Comparison of ENCODE assay signal across 9 cellular contexts in the genomic region with DNA sequence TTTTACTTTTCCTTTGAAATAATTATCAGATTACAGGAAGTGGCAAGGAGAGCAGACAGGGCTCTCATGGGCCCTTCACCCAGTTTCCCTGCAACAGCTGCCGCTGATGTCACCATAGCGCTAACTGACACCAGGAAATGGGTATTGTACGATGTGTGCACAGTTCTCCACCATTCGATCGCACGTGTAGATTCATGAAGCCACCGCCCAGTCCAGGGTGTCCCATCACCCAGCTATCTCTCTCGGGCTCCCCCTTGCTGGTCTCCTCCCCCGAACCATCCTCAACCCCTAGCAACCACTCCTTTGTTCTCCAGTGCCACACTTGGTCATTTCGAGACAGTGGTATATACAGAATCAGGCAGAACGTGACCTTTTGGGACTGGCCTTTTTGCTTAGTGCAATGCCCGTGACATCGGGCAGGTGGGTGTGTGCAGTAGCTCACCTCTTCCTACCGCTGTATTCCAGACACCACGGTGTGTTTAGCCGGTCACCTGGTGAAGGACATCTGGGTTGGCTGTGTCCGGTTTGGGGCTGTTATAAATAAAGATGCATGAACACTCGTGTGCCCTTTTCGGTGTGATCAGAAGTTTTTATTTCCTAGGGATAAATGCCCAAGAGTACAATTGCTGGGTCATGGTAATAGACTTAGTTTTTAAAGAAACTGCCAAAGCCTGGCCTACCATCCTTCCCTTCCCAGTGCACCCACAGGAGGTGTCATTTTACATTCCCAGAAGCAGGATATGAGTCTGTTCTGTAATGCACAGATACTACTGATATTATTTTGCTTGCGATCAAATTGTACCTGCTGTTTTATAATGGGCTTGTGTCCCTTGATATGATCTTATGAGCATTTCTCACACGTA.
DNase-seq lines count a peak whose midpoint lies in the region; ATAC-seq, FAIRE-seq and TF ChIP-seq lines count a peak whose summit lies in the region.
"Had no signal": no experiment of that assay in that cellular context is flagged by ENCODE, and none has a peak within 500 bp of the region (broad histone marks: within the 10 kb centered on the region; RNA-seq: fewer than 3 reads in every experiment).

No MANE protein-coding gene starts in this region.

- RAD21 ChIA-PET in GM12878 (lab: Charles Lee; ENCODE audit: unreplicated experiment): interaction anchor here (1.0 kb wide), 1 partner anchor 12 kb away, joined by 3 read pairs; no protein-coding TSS in a partner anchor

- H3K4me1 ChIP-seq in GM12878 (ENCODE audit: control insufficient read depth, insufficient read depth, low read length): peaks cover 8% of the 10 kb centered on the region

- H3K4me1 Mint-ChIP-seq in activated CD8-positive, alpha-beta memory T cell treated with anti-CD3 and anti-CD28 coated beads, Interleukin-2, amount 10 ng/mL, durations not matched to agents 7 days and 5 days: peaks cover 4% of the 10 kb centered on the region
- no peaks in the 10 kb centered on the region for H3K4me1 Mint-ChIP-seq in stimulated activated naive CD8-positive, alpha-beta T cell treated with anti-CD3 and anti-CD28 coated beads, Interleukin-15, amount 100 ng/mL, for 72 hours

- in situ Hi-C loops in GM12878 (cut with MboI): no loop called here

- peak; percentile 53 for DNase-seq in activated CD8-positive, alpha-beta memory T cell treated with anti-CD3 and anti-CD28 coated beads, Interleukin-2, amount 10 ng/mL, durations not matched to agents 7 days and 5 days
- no peak for DNase-seq in activated CD8-positive, alpha-beta memory T cell treated with anti-CD3 and anti-CD28 coated beads, Interleukin-2, amount 50 U/mL, for 4 hours
- DNase-seq in NCI-H2171 (lab: John Stamatoyannopoulos, UW) (peak; percentile 34), GM12878 (ENCODE audit: low read depth, low spot score) (peak; percentile 19), cortex of kidney (lab: John Stamatoyannopoulos, UW) (no peak), SW 1271 (lab: John Stamatoyannopoulos, UW) (no peak), cerebellar nuclear complex (lab: John Stamatoyannopoulos, UW) (no peak)
- DNase-seq in stimulated activated naive CD8-positive, alpha-beta T cell treated with anti-CD3 and anti-CD28 coated beads, Interleukin-15, amount 100 ng/mL, for 72 hours: no peak

- ATAC-seq in activated CD8-positive, alpha-beta memory T cell treated with anti-CD3 and anti-CD28 coated beads, Interleukin-2, amount 10 ng/mL, durations not matched to agents 7 days and 5 days: peak; percentile 66
- peak; percentile 91 for ATAC-seq in GM12878
- peak; percentile 74 for ATAC-seq in stimulated activated naive CD8-positive, alpha-beta T cell treated with anti-CD3 and anti-CD28 coated beads, Interleukin-15, amount 100 ng/mL, for 72 hours

- POLR2A ChIA-PET in GM12878 (lab: Charles Lee): no interaction called here

- TF ChIP-seq EP300 in GM12878 (IDR thresholded peaks at IDR 0.05; ENCODE audit: borderline replicate concordance in 1 of 2, control insufficient read depth in 1 of 2, low read depth in 2 of 2, low read length in 2 of 2): no peak

- CTCF ChIA-PET in activated CD8-positive, alpha-beta memory T cell treated with anti-CD3 and anti-CD28 coated beads, Interleukin-2, amount 10 ng/mL, durations not matched to agents 7 days and 5 days (lab: Charles Lee): no interaction called here
- CTCF ChIA-PET in GM12878 (lab: Yijun Ruan, JAX): interaction anchor here (1.4 kb wide), 1 partner anchor 14 kb away, joined by 4 read pairs; no protein-coding TSS in a partner anchor

- H3K4me3 Mint-ChIP-seq in activated CD8-positive, alpha-beta memory T cell treated with anti-CD3 and anti-CD28 coated beads, Interleukin-2, amount 10 ng/mL, durations not matched to agents 7 days and 5 days: no peak overlapping the region
- no peak overlapping the region for H3K4me3 Mint-ChIP-seq in stimulated activated naive CD8-positive, alpha-beta T cell treated with anti-CD3 and anti-CD28 coated beads, Interleukin-15, amount 100 ng/mL, for 72 hours

- no peak for TF ChIP-seq CTCF in GM12878 (IDR thresholded peaks at IDR 0.05 in 2 of 3, conservative IDR thresholded peaks at IDR 0.05 in 1 of 3; ENCODE audit: control insufficient read depth in 2 of 3, extremely low read depth in 1 of 3, insufficient read depth in 1 of 3, low read depth in 3 of 3, low read length in 3 of 3)

- no peak for FAIRE-seq in GM12878 (lab: Jason Lieb, UNC)
- FAIRE-seq: H54 had no signal

- H4K20me1 ChIP-seq in GM12878 (ENCODE audit: control insufficient read depth, insufficient read depth): no peaks in the 10 kb centered on the region

- H3K4me2 ChIP-seq in GM12878 (ENCODE audit: control insufficient read depth, insufficient read depth): no peak overlapping the region

- H3K9ac ChIP-seq in GM12878 (ENCODE audit: control insufficient read depth, insufficient read depth, low read length): no peak overlapping the region

- H3K27me3 ChIP-seq in GM12878 (replicated peaks in 1 of 2; ENCODE audit: control insufficient read depth in 2 of 2, insufficient read depth in 2 of 2, low read length in 1 of 2): no peaks in the 10 kb centered on the region

- TF ChIP-seq RAD21 in GM12878 (IDR thresholded peaks at IDR 0.05; ENCODE audit: insufficient read depth, low read depth, low read length): no peak

- H3K79me2 ChIP-seq in GM12878 (ENCODE audit: control insufficient read depth, insufficient read depth, low read length): no peaks in the 10 kb centered on the region

- H3K27ac ChIP-seq in GM12878 (ENCODE audit: control insufficient read depth, insufficient read depth): no peak overlapping the region

- H3K27me3 Mint-ChIP-seq in activated CD8-positive, alpha-beta memory T cell treated with anti-CD3 and anti-CD28 coated beads, Interleukin-2, amount 10 ng/mL, durations not matched to agents 7 days and 5 days: no peaks in the 10 kb centered on the region
- H3K27me3 Mint-ChIP-seq in stimulated activated naive CD8-positive, alpha-beta T cell treated with anti-CD3 and anti-CD28 coated beads, Interleukin-15, amount 100 ng/mL, for 72 hours: peaks cover 12% of the 10 kb centered on the region

- H3K4me3 ChIP-seq in GM12878: no peak overlapping the region

- intact Hi-C loops in GM12878 (cut with micrococcal nuclease; ENCODE audit: unreplicated experiment): no loop called here

- WGBS in GM12878 (ENCODE audit: insufficient coverage, insufficient replicate concordance, low lambda C conversion rate, missing lambda C conversion rate): 65% methylated on average over 21 of the region's 21 CpGs

- no peak overlapping the region; the same call in 1 of the 2 replicates for H2AFZ ChIP-seq in GM12878 (ENCODE audit: control insufficient read depth, low read depth, low read length)

- BruUV-seq in GM12878 (replicated peaks; lab: Mats Ljungman, UMichigan): no TSS peak

- H3K36me3 Mint-ChIP-seq in activated CD8-positive, alpha-beta memory T cell treated with anti-CD3 and anti-CD28 coated beads, Interleukin-2, amount 10 ng/mL, durations not matched to agents 7 days and 5 days: no peaks in the 10 kb centered on the region

- TF ChIP-seq POLR2A in GM12878 (IDR thresholded peaks at IDR 0.05; ENCODE audit: low read depth, low read length): no peak

- H3K27ac Mint-ChIP-seq in activated CD8-positive, alpha-beta memory T cell treated with anti-CD3 and anti-CD28 coated beads, Interleukin-2, amount 10 ng/mL, durations not matched to agents 7 days and 5 days: no peak overlapping the region
- H3K27ac Mint-ChIP-seq in stimulated activated naive CD8-positive, alpha-beta T cell treated with anti-CD3 and anti-CD28 coated beads, Interleukin-15, amount 100 ng/mL, for 72 hours: no peak overlapping the region

- H3K9me3 Mint-ChIP-seq in activated CD8-positive, alpha-beta memory T cell treated with anti-CD3 and anti-CD28 coated beads, Interleukin-2, amount 10 ng/mL, durations not matched to agents 7 days and 5 days (ENCODE audit: low read depth): no peaks in the 10 kb centered on the region
- H3K9me3 Mint-ChIP-seq in stimulated activated naive CD8-positive, alpha-beta T cell treated with anti-CD3 and anti-CD28 coated beads, Interleukin-15, amount 100 ng/mL, for 72 hours: no peaks in the 10 kb centered on the region

- SMC1A ChIA-PET in GM12878 (lab: Charles Lee; ENCODE audit: uncharacterized antibody, unreplicated experiment): interaction anchor here (1.0 kb wide), 1 partner anchor 65 kb away, joined by 3 read pairs; no protein-coding TSS in a partner anchor

- no peaks in the 10 kb centered on the region; the same call in 2 of the 3 replicates for H3K9me3 ChIP-seq in GM12878 (replicated peaks; ENCODE audit: control insufficient read depth, insufficient read depth, low read length)

- H3K36me3 ChIP-seq in GM12878 (ENCODE audit: control insufficient read depth in 2 of 2, insufficient read depth in 2 of 2, low read length in 1 of 2): no peaks in the 10 kb centered on the region

TF ChIP-seq in GM12878, 131 proteins besides CTCF, POLR2A, EP300 and RAD21 (continues in another document):
- TF ChIP-seq ESRRA (IDR thresholded peaks at IDR 0.05; ENCODE audit: low read length): no peak
- no peak for TF ChIP-seq STAT1 (conservative IDR thresholded peaks at IDR 0.05)
- no peak for TF ChIP-seq CREB1 (IDR thresholded peaks at IDR 0.05; ENCODE audit: low read depth)
- TF ChIP-seq ATF7 (IDR thresholded peaks at IDR 0.05; ENCODE audit: low read depth): peak; percentile 13; the same call in 1 of the 2 replicates
- TF ChIP-seq, protein P1, sequence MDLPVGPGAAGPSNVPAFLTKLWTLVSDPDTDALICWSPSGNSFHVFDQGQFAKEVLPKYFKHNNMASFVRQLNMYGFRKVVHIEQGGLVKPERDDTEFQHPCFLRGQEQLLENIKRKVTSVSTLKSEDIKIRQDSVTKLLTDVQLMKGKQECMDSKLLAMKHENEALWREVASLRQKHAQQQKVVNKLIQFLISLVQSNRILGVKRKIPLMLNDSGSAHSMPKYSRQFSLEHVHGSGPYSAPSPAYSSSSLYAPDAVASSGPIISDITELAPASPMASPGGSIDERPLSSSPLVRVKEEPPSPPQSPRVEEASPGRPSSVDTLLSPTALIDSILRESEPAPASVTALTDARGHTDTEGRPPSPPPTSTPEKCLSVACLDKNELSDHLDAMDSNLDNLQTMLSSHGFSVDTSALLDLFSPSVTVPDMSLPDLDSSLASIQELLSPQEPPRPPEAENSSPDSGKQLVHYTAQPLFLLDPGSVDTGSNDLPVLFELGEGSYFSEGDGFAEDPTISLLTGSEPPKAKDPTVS (IDR thresholded peaks at IDR 0.05; ENCODE audit: low read depth, low read length): no peak
- no peak for TF ChIP-seq CREM (IDR thresholded peaks at IDR 0.05; ENCODE audit: low read depth)
- TF ChIP-seq, protein P2, sequence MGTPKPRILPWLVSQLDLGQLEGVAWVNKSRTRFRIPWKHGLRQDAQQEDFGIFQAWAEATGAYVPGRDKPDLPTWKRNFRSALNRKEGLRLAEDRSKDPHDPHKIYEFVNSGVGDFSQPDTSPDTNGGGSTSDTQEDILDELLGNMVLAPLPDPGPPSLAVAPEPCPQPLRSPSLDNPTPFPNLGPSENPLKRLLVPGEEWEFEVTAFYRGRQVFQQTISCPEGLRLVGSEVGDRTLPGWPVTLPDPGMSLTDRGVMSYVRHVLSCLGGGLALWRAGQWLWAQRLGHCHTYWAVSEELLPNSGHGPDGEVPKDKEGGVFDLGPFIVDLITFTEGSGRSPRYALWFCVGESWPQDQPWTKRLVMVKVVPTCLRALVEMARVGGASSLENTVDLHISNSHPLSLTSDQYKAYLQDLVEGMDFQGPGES (IDR thresholded peaks at IDR 0.05): no peak

Comparison
In these comparisons a context has a peak if more than half of its experiments do, and no peak if none do; other contexts are left out.
1. DNase-seq: peak in activated CD8-positive, alpha-beta memory T cell treated with anti-CD3 and anti-CD28 coated beads, Interleukin-2, amount 10 ng/mL, durations not matched to agents 7 days and 5 days (single experiment), NCI-H2171 (single experiment) and GM12878 (single experiment); none in activated CD8-positive, alpha-beta memory T cell treated with anti-CD3 and anti-CD28 coated beads, Interleukin-2, amount 50 U/mL, for 4 hours (single experiment), stimulated activated naive CD8-positive, alpha-beta T cell treated with anti-CD3 and anti-CD28 coated beads, Interleukin-15, amount 100 ng/mL, for 72 hours (0 of 2), cortex of kidney (single experiment), SW 1271 (0 of 2) and cerebellar nuclear complex (0 of 2).
2. Peak in every context shown above with its lines, with median percentiles within 50 percentile points of each other: ATAC-seq.